9 cellular contexts compared by ENCODE assay signal in the genomic region with DNA sequence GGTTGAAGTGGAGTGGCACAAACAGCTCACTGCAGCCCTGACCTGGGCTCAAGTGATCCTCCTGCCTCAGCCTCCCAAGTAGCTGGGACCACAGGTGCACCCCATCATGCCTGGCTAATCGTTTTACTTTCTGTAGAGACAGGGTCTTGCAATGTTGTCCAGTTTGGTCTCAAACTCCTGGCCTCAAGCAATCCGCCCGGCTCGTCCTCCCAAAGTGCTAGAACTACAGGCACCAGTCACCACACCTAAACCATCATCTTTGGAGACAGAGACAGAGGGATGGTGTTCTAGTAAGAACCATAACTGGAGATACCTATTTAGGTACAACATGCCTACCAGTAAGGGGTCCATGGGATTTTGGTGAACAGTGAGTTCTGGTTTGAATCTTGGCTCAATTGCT. TPM values are rescaled to one million over a fixed set of nuclear protein-coding genes. Genes with fewer than 3 reads are reported as not detected.
"Had no signal": no experiment of that assay in that cellular context is flagged by ENCODE, and none has a peak within 500 bp of the region (broad histone marks: within the 10 kb centered on the region; RNA-seq: fewer than 3 reads in every experiment).

No MANE protein-coding gene starts in this region.

- DNase-seq: GM23248, GOT3, H7, IMR-90, KBM-7 had no signal

- H3K27ac ChIP-seq: GM23248, HL-60, KMS-11 had no signal

- ATAC-seq: HCT116 had no signal

- H3K4me3 ChIP-seq: GM23248, HAP-1 had no signal

- H3K4me2 ChIP-seq: KMS-11 had no signal

- H3K9ac ChIP-seq: GM23248, KMS-11 had no signal

- H3K9me3 ChIP-seq: HAP-1 had no signal

RNA-seq across cellular contexts. Expression of a gene that starts 11.2 kb away (rescaled TPM):
- polyA plus RNA-seq: GM23248 had no signal
